20 cellular contexts compared by ENCODE assay signal in the genomic region with DNA sequence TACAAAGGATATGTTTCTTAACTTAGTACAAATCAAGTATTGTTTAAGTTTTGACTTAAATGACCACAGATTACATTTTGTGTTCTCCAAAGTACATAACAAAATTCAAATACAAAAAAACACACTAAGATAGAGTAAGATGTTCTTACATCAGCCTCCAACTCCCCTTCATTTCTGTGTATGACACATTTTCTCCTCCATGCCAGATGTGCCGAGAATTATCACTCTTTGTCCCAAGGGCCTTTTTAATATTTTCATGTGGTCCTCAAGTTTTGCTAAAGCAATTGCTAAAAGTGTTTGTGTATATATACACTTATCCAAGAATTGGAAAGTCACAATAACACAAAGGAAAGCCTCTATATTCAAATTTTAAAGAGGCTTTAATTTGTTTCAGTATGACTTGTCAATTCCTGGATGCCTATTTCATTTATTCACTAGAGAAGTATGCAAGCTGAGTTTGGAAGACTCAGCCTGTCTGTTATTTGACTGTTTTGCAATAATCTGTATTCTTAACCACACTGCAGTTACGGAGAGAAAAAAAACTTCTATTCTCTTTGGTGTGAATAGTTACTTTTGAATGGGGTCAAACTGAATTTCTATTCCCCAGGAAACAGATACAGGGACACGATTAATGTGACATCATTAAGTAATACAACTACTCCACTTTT.
DNase-seq lines count a peak whose midpoint lies in the region; TF ChIP-seq lines count a peak whose summit lies in the region.
"Had no signal": no experiment of that assay in that cellular context is flagged by ENCODE, and none has a peak within 500 bp of the region (broad histone marks: within the 10 kb centered on the region; RNA-seq: fewer than 3 reads in every experiment).

No MANE protein-coding gene starts in this region.

- peak; percentile 56 for DNase-seq in ELR (ENCODE audit: low read depth)
- peak; percentile 2 for DNase-seq in RPMI7951 (ENCODE audit: low read depth)
- DNase-seq in fibroblast of mammary gland (ENCODE audit: low read depth) = peak; percentile 90
- peak; percentile 19 for DNase-seq in renal cortical epithelial cell (ENCODE audit: low read depth)
- DNase-seq in HuH-7.5 (ENCODE audit: low spot score) = no peak
- no peak for DNase-seq in NCI-H187 treated with DMSO at 0.1 percent for 48 hours (lab: John Stamatoyannopoulos, UW)
- DNase-seq in SHP77 (lab: John Stamatoyannopoulos, UW) = no peak
- DNase-seq in kidney tubule cell (ENCODE audit: low spot score) = no peak
- DNase-seq: activated CD8-positive, alpha-beta memory T cell treated with anti-CD3 and anti-CD28 coated beads for 24 hours; activated effector memory CD4-positive, alpha-beta T cell treated with anti-CD3 and anti-CD28 coated beads, Interleukin-2, amount 50 U/mL, for 16 hours; CD8-positive, alpha-beta memory T cell; heart left ventricle; kidney; NCI-H1105; NCI-H446; retina; stimulated activated CD4-positive, alpha-beta T cell treated with anti-CD3 and anti-CD28 coated beads, Interleukin-2, amount 100 ng/mL, for 24 hours; stimulated activated CD8-positive, alpha-beta memory T cell treated with anti-CD3 and anti-CD28 coated beads, Interleukin-4, amount 100 ng/mL, for 48 hours; thyroid gland; WERI-Rb-1 had no signal

- TF ChIP-seq CTCF in fibroblast of mammary gland (conservative IDR thresholded peaks at IDR 0.05; ENCODE audit: control insufficient read depth, insufficient read depth, low read depth, low read length) = no peak

- H3K4me3 ChIP-seq in fibroblast of mammary gland (ENCODE audit: control insufficient read depth, low read depth, low read length) = peak overlapping the region; percentile 31
- H3K4me3 ChIP-seq: heart left ventricle, thyroid gland had no signal

Comparison
In these comparisons a context has a peak if more than half of its experiments do, and no peak if none do; other contexts are left out.
1. DNase-seq: peak in ELR (single experiment), RPMI7951 (single experiment), fibroblast of mammary gland (single experiment) and renal cortical epithelial cell (single experiment); none in HuH-7.5 (single experiment), NCI-H187 treated with DMSO at 0.1 percent for 48 hours (single experiment), SHP77 (0 of 2) and kidney tubule cell (single experiment).